7 cellular contexts compared by ENCODE assay signal in the genomic region with DNA sequence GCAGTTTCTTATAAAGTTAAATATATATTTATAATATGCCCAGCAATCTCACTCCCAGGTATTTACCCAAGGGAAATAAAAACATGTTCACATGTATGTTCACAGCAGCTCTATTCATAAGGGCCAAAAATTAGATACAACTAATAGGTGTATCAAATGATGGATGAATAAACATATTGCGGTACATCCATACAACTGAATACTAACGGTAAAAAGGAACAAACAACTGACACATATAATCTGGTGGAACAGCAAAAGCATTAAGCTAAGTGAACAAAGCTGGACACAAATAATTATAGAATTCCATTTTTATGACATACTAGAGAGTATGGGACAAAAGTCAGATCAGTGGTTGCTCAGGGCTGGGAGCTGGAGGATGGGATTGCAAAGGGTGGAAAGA.
"Had no signal": no experiment of that assay in that cellular context is flagged by ENCODE, and none has a peak within 500 bp of the region (broad histone marks: within the 10 kb centered on the region; RNA-seq: fewer than 3 reads in every experiment).

No MANE protein-coding gene starts in this region.

- H3K27ac ChIP-seq: GM23248 had no signal

- H3K27ac Mint-ChIP-seq: H9 had no signal

- DNase-seq: GM23248, GOT3, H9, HCEC 1CT, KBM-7 had no signal

- H3K4me3 Mint-ChIP-seq: H9, IgD-negative memory B cell had no signal

- H3K27me3 Mint-ChIP-seq: IgD-negative memory B cell had no signal

- FAIRE-seq: HepG2 had no signal

- ATAC-seq: HepG2 had no signal

- H3K4me3 ChIP-seq: GM23248 had no signal

- H3K4me1 Mint-ChIP-seq: H9 had no signal
